In genomic region chr17:82956146-82956725, GRCh38 we compare ENCODE assay signal across 16 cellular contexts.
DNase-seq lines count a peak whose midpoint lies in the region; ATAC-seq and TF ChIP-seq lines count a peak whose summit lies in the region.
"Had no signal": no experiment of that assay in that cellular context is flagged by ENCODE, and none has a peak within 500 bp of the region (broad histone marks: within the 10 kb centered on the region; RNA-seq: fewer than 3 reads in every experiment).

No MANE protein-coding gene starts in this region.

- H3K27ac Mint-ChIP-seq in activated naive CD8-positive, alpha-beta T cell treated with anti-CD3 and anti-CD28 coated beads, Interleukin-2, amount 10 ng/mL, durations not matched to agents 7 days and 5 days: no peak overlapping the region
- no peak overlapping the region for H3K27ac Mint-ChIP-seq in activated naive CD8-positive, alpha-beta T cell treated with anti-CD3 and anti-CD28 coated beads, Interleukin-2, amount 50 U/mL, for 24 hours
- H3K27ac Mint-ChIP-seq in effector memory CD8-positive, alpha-beta T cell: peak overlapping the region in 1 of 2 donors; percentile 62
- H3K27ac Mint-ChIP-seq: CD14-positive monocyte had no signal

- H3K36me3 Mint-ChIP-seq in activated naive CD8-positive, alpha-beta T cell treated with anti-CD3 and anti-CD28 coated beads, Interleukin-2, amount 10 ng/mL, durations not matched to agents 7 days and 5 days: peaks cover 38% of the 10 kb centered on the region
- peaks cover 39% of the 10 kb centered on the region for H3K36me3 Mint-ChIP-seq in activated naive CD8-positive, alpha-beta T cell treated with anti-CD3 and anti-CD28 coated beads, Interleukin-2, amount 50 U/mL, for 24 hours (ENCODE audit: low read depth)
- peaks cover 8% of the 10 kb centered on the region for H3K36me3 Mint-ChIP-seq in effector memory CD8-positive, alpha-beta T cell (ENCODE audit: insufficient read depth)

- H3K4me1 Mint-ChIP-seq in activated naive CD8-positive, alpha-beta T cell treated with anti-CD3 and anti-CD28 coated beads, Interleukin-2, amount 10 ng/mL, durations not matched to agents 7 days and 5 days: no peaks in the 10 kb centered on the region
- no peaks in the 10 kb centered on the region for H3K4me1 Mint-ChIP-seq in activated naive CD8-positive, alpha-beta T cell treated with anti-CD3 and anti-CD28 coated beads, Interleukin-2, amount 50 U/mL, for 24 hours
- no peaks in the 10 kb centered on the region for H3K4me1 Mint-ChIP-seq in effector memory CD8-positive, alpha-beta T cell (ENCODE audit: low read depth in 2 of 2)
- H3K4me1 Mint-ChIP-seq: CD14-positive monocyte had no signal

- no peak overlapping the region for H3K27ac ChIP-seq in WERI-Rb-1
- H3K27ac ChIP-seq in testis: no peak overlapping the region

- 93 to 98% methylated on average over 8 to 17 of the region's 18 CpGs for WGBS in testis, 2 donors

- H3K27me3 ChIP-seq in WERI-Rb-1 (ENCODE audit: insufficient read depth, low read depth, severe bottlenecking): no peaks in the 10 kb centered on the region
- H3K27me3 ChIP-seq in testis: no peaks in the 10 kb centered on the region

- POLR2A ChIA-PET in activated naive CD8-positive, alpha-beta T cell treated with anti-CD3 and anti-CD28 coated beads, Interleukin-2, amount 10 ng/mL, durations not matched to agents 7 days and 5 days (lab: Charles Lee): no interaction called here

- peaks cover 14% of the 10 kb centered on the region for H3K9me3 Mint-ChIP-seq in activated naive CD8-positive, alpha-beta T cell treated with anti-CD3 and anti-CD28 coated beads, Interleukin-2, amount 10 ng/mL, durations not matched to agents 7 days and 5 days
- peaks cover 13% of the 10 kb centered on the region for H3K9me3 Mint-ChIP-seq in activated naive CD8-positive, alpha-beta T cell treated with anti-CD3 and anti-CD28 coated beads, Interleukin-2, amount 50 U/mL, for 24 hours
- H3K9me3 Mint-ChIP-seq in effector memory CD8-positive, alpha-beta T cell: peaks cover 7 to 16% of the 10 kb centered on the region in 2 donors

- DNase-seq in activated naive CD8-positive, alpha-beta T cell treated with anti-CD3 and anti-CD28 coated beads, Interleukin-2, amount 10 ng/mL, durations not matched to agents 7 days and 5 days: peak; percentile 21
- no peak for DNase-seq in activated naive CD8-positive, alpha-beta T cell treated with anti-CD3 and anti-CD28 coated beads, Interleukin-2, amount 50 U/mL, for 24 hours
- peak; percentile 8 for DNase-seq in WERI-Rb-1
- DNase-seq in mesenteric fat pad (ENCODE audit: low spot score): peak; percentile 82
- DNase-seq in testis: peak; percentile 11
- no peak for DNase-seq in effector memory CD8-positive, alpha-beta T cell
- no peak for DNase-seq in NCI-H446 treated with DMSO at 0.1 percent for 48 hours (lab: John Stamatoyannopoulos, UW)
- DNase-seq in DMS79 (lab: John Stamatoyannopoulos, UW): no peak
- DNase-seq: COR-L47, HCEC 1CT, Kasumi-1, NCI-H1417, NCI-H2029, NCI-H2171 treated with DMSO at 0.1 percent for 48 hours, NCI-H510A treated with DMSO at 0.1 percent for 48 hours had no signal

- no peaks in the 10 kb centered on the region for H3K27me3 Mint-ChIP-seq in activated naive CD8-positive, alpha-beta T cell treated with anti-CD3 and anti-CD28 coated beads, Interleukin-2, amount 10 ng/mL, durations not matched to agents 7 days and 5 days
- H3K27me3 Mint-ChIP-seq in activated naive CD8-positive, alpha-beta T cell treated with anti-CD3 and anti-CD28 coated beads, Interleukin-2, amount 50 U/mL, for 24 hours: no peaks in the 10 kb centered on the region
- no peaks in the 10 kb centered on the region for H3K27me3 Mint-ChIP-seq in effector memory CD8-positive, alpha-beta T cell

- no peak for ATAC-seq in activated naive CD8-positive, alpha-beta T cell treated with anti-CD3 and anti-CD28 coated beads, Interleukin-2, amount 10 ng/mL, durations not matched to agents 7 days and 5 days (ENCODE audit: low read depth)
- no peak for ATAC-seq in activated naive CD8-positive, alpha-beta T cell treated with anti-CD3 and anti-CD28 coated beads, Interleukin-2, amount 50 U/mL, for 24 hours
- ATAC-seq in effector memory CD8-positive, alpha-beta T cell (replicated peaks): no peak

- TF ChIP-seq POLR2A in testis (IDR thresholded peaks at IDR 0.05): no peak

- intact Hi-C loops in testis (cut with DNase I; ENCODE audit: low total_unique reads): no loop called here

- peaks cover 8% of the 10 kb centered on the region; the same call in 1 of the 2 replicates for H3K36me3 ChIP-seq in WERI-Rb-1
- no peaks in the 10 kb centered on the region for H3K36me3 ChIP-seq in testis (ENCODE audit: low read depth, missing control alignments)

- TF ChIP-seq CTCF in WERI-Rb-1 (IDR thresholded peaks at IDR 0.05; ENCODE audit: low read depth, low read length): no peak
- TF ChIP-seq CTCF in testis (IDR thresholded peaks at IDR 0.05): no peak

- peaks cover 63% of the 10 kb centered on the region for H3K9me3 ChIP-seq in WERI-Rb-1 (ENCODE audit: severe bottlenecking)
- H3K9me3 ChIP-seq in testis: no peaks in the 10 kb centered on the region

- H3K4me1 ChIP-seq in testis: no peaks in the 10 kb centered on the region

- H3K4me3 ChIP-seq in WERI-Rb-1 (ENCODE audit: low read depth, low read length) (no peak overlapping the region), testis (no peak overlapping the region)

- no peak overlapping the region for H3K4me3 Mint-ChIP-seq in activated naive CD8-positive, alpha-beta T cell treated with anti-CD3 and anti-CD28 coated beads, Interleukin-2, amount 10 ng/mL, durations not matched to agents 7 days and 5 days
- H3K4me3 Mint-ChIP-seq in activated naive CD8-positive, alpha-beta T cell treated with anti-CD3 and anti-CD28 coated beads, Interleukin-2, amount 50 U/mL, for 24 hours: no peak overlapping the region
- H3K4me3 Mint-ChIP-seq in effector memory CD8-positive, alpha-beta T cell: no peak overlapping the region
- H3K4me3 Mint-ChIP-seq: CD14-positive monocyte had no signal

Comparison
In these comparisons a context has a peak if more than half of its experiments do, and no peak if none do; other contexts are left out.
1. DNase-seq: peak in activated naive CD8-positive, alpha-beta T cell treated with anti-CD3 and anti-CD28 coated beads, Interleukin-2, amount 10 ng/mL, durations not matched to agents 7 days and 5 days (single experiment), WERI-Rb-1 (single experiment), mesenteric fat pad (single experiment) and testis (single experiment); none in activated naive CD8-positive, alpha-beta T cell treated with anti-CD3 and anti-CD28 coated beads, Interleukin-2, amount 50 U/mL, for 24 hours (single experiment), effector memory CD8-positive, alpha-beta T cell (0 of 3), NCI-H446 treated with DMSO at 0.1 percent for 48 hours (single experiment) and DMS79 (single experiment).